ENCODE assay signal across 8 cellular contexts in genomic region chr20:64077094-64077493, GRCh38. TPM values are rescaled to one million over a fixed set of nuclear protein-coding genes. Genes with fewer than 3 reads are reported as not detected.
A peak's percentile ranks its signal among the peaks of the same experiment; 100 is the strongest.
DNase-seq lines count a peak whose midpoint lies in the region; ATAC-seq and TF ChIP-seq lines count a peak whose summit lies in the region.

No MANE protein-coding gene starts in this region.

- H3F3A ChIP-seq in OCI-LY1 (ENCODE audit: insufficient read depth, low read length), result no peaks in the 10 kb centered on the region

- H3K4me1 ChIP-seq in OCI-LY1 (ENCODE audit: insufficient read depth, low read length, severe bottlenecking) (peaks cover 24% of the 10 kb centered on the region), testis (peaks cover 14% of the 10 kb centered on the region)

- H3K9me3 ChIP-seq in OCI-LY1 (ENCODE audit: low read length) (no peaks in the 10 kb centered on the region), testis (no peaks in the 10 kb centered on the region)

- H3K9ac ChIP-seq in OCI-LY1 (ENCODE audit: low read length), result no peak overlapping the region; the same call in 1 of the 2 replicates

- DNase-seq in coronary artery (ENCODE audit: low spot score) (no peak), SHP77 (lab: John Stamatoyannopoulos, UW) (no peak), NCI-H2029 treated with DMSO at 0.1 percent for 48 hours (lab: John Stamatoyannopoulos, UW) (no peak), testis (no peak)
- DNase-seq in stimulated activated CD8-positive, alpha-beta memory T cell treated with anti-CD3 and anti-CD28 coated beads, Interleukin-4, amount 100 ng/mL, for 24 hours (ENCODE audit: low read depth), result peak; percentile 28

- H3K36me3 ChIP-seq in OCI-LY1 (ENCODE audit: insufficient read depth, low read length) (no peaks in the 10 kb centered on the region; the same call in 1 of the 2 replicates), testis (ENCODE audit: low read depth, missing control alignments) (no peaks in the 10 kb centered on the region)

- intact Hi-C loops in testis (cut with DNase I; ENCODE audit: low total_unique reads), result no loop called here

- whole genome bisulfite sequencing in testis, 2 donors, result 81 to 86% methylated on average over 5 to 8 of the region's 8 CpGs

- no peaks in the 10 kb centered on the region for H4K20me1 ChIP-seq in OCI-LY1 (ENCODE audit: insufficient read depth, low read length)

- no peaks in the 10 kb centered on the region for H3K79me2 ChIP-seq in OCI-LY1 (ENCODE audit: insufficient read depth, low read length)

- H3K27ac ChIP-seq in OCI-LY1 (ENCODE audit: low read depth, low read length, poor library complexity, severe bottlenecking) (no peak overlapping the region), coronary artery (peak overlapping the region in 1 of 2 donors; percentile 92), testis (no peak overlapping the region)

- H2AFZ ChIP-seq in OCI-LY1 (ENCODE audit: low read length), result no peak overlapping the region

- TF ChIP-seq CTCF in OCI-LY1 (IDR thresholded peaks at IDR 0.05; ENCODE audit: low read length), result no peak
- TF ChIP-seq CTCF in coronary artery (IDR thresholded peaks at IDR 0.05), result no peak
- TF ChIP-seq CTCF in testis (IDR thresholded peaks at IDR 0.05), result no peak

- peak overlapping the region; percentile 75 for H3K4me2 ChIP-seq in OCI-LY1 (ENCODE audit: low read length)

- H3K9me2 ChIP-seq in OCI-LY1 (ENCODE audit: low read depth, low read length), result no peaks in the 10 kb centered on the region

- no peak for TF ChIP-seq POLR2A in testis (IDR thresholded peaks at IDR 0.05)

- peak; percentile 26 for ATAC-seq in GM18511 (IDR thresholded peaks at IDR 0.05; ENCODE audit: unreplicated experiment)
- no peak for ATAC-seq in HG03565 (IDR thresholded peaks at IDR 0.05; ENCODE audit: unreplicated experiment)

- H3K27me3 ChIP-seq in OCI-LY1 (ENCODE audit: insufficient read depth, low read length), result no peaks in the 10 kb centered on the region; the same call in 1 of the 2 replicates
- no peaks in the 10 kb centered on the region for H3K27me3 ChIP-seq in testis

- H3K4me3 ChIP-seq in OCI-LY1 (ENCODE audit: low read depth, low read length, poor library complexity, severe bottlenecking) (no peak overlapping the region), coronary artery (peak overlapping the region; percentile 80), testis (no peak overlapping the region)

RNA-seq across cellular contexts. Expression of gene RGS19, which starts 2.2 kb away (rescaled TPM):
- total RNA-seq in testis, result 10 to 100 TPM in 1 of 2 donors, 1 to 10 TPM in 1; 4.4 to 10.4 TPM
- polyA plus RNA-seq in testis (ENCODE audit: insufficient read depth, low read depth, low replicate concordance), result 7.3 TPM

RNA-seq across cellular contexts. Expression of gene OPRL1, which starts 2.8 kb away (rescaled TPM):
- total RNA-seq in testis, result 1 to 10 TPM; 6.0 to 7.7 TPM
- polyA plus RNA-seq in testis (ENCODE audit: insufficient read depth, low read depth, low replicate concordance), result 9.4 TPM

RNA-seq across cellular contexts. Expression of gene LKAAEAR1, which starts 7.1 kb away (rescaled TPM):
- 10 to 100 TPM; 45.3 to 89.9 TPM for total RNA-seq in testis
- 6.6 TPM for polyA plus RNA-seq in testis (ENCODE audit: insufficient read depth, low read depth, low replicate concordance)

RNA-seq across cellular contexts. Expression of gene TCEA2, which starts 14.1 kb away (rescaled TPM):
- 100 to 1,000 TPM in 1 of 2 donors, 10 to 100 TPM in 1; 94.5 to 126 TPM for total RNA-seq in testis
- 171 TPM for polyA plus RNA-seq in testis (ENCODE audit: insufficient read depth, low read depth, low replicate concordance)

RNA-seq across cellular contexts. Expression of gene SOX18, which starts 27.7 kb away (rescaled TPM):
- total RNA-seq in testis, result 10 to 100 TPM in 1 of 2 donors, 1 to 10 TPM in 1; 6.1 to 17.1 TPM
- 7.9 TPM for polyA plus RNA-seq in testis (ENCODE audit: insufficient read depth, low read depth, low replicate concordance)
